22 cellular contexts compared by ENCODE assay signal in the genomic region with DNA sequence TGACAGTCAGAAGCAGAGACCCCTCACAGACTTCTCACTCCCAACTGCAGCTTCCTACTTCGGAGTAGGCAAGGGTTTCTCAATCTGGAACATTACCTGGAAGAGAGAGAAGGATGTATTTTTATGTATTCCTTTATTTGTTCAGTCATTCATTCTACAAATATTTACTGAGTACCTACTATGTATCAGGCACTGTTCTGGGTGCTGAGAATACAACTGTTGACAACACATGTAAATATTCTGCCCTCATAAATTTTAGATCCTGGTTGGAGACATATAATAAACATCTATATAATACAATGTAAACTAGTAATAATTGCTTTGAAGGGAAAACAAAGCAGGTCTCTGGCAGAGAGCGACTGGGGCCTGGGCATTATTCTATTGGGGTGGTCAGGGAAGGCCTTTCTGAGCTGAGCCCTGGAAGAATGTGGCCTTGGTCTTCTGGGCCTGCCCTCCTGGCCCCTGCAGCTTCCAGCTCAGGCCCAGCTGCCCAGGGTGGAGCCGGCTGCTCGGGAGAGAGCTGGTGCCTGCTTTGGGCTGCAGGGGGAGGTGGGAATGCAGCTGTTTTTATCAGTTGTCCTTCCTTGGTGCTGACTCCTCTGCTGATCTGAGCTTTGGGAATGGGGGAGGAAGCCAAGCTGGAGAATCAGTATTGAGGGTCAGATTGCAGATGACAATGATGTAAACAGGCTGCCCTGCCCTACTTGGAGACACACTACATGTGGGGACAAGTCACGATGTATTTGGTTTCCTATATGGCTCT. TPM values are rescaled to one million over a fixed set of nuclear protein-coding genes. Genes with fewer than 3 reads are reported as not detected.
DNase-seq lines count a peak whose midpoint lies in the region; FAIRE-seq and TF ChIP-seq lines count a peak whose summit lies in the region.
"Had no signal": no experiment of that assay in that cellular context is flagged by ENCODE, and none has a peak within 500 bp of the region (broad histone marks: within the 10 kb centered on the region; RNA-seq: fewer than 3 reads in every experiment).

No MANE protein-coding gene starts in this region.

- no peak for TF ChIP-seq POLR2A in ovary (IDR thresholded peaks at IDR 0.05)

- H3K4me1 ChIP-seq in H9 (ENCODE audit: insufficient read depth, low read length) (peaks cover 15% of the 10 kb centered on the region; the same call in 1 of the 2 replicates), astrocyte (ENCODE audit: insufficient read depth, low read length) (no peaks in the 10 kb centered on the region), hepatocyte (ENCODE audit: insufficient read depth) (peaks cover 27% of the 10 kb centered on the region), ovary (ENCODE audit: insufficient read depth) (peaks cover 16% of the 10 kb centered on the region), colonic mucosa (no peaks in the 10 kb centered on the region)
- H3K4me1 ChIP-seq: SJSA1 had no signal

- DNase-seq in H9 (no peak), astrocyte (ENCODE audit: low read depth) (no peak), hepatocyte (ENCODE audit: low spot score) (no peak), ovary (peak in 3 of 5 donors; percentile 30 to 61 (median 46)), NOMO-1 treated with DMSO at 0.1 percent for 48 hours (lab: John Stamatoyannopoulos, UW; ENCODE audit: unreplicated experiment) (no peak), ecto neural progenitor cell (ENCODE audit: low spot score) (no peak), colonic mucosa (no peak)
- no peak for DNase-seq in activated naive CD4-positive, alpha-beta T cell treated with Interleukin-2 at 50 U/mL for 16 hours
- DNase-seq: activated naive CD8-positive, alpha-beta T cell treated with anti-CD3 and anti-CD28 coated beads, Interleukin-2, amount 10 ng/mL, durations not matched to agents 7 days and 5 days; esophagus squamous epithelium; kidney; midbrain; MV-4-11; NCI-H1930; NCI-H524; occipital lobe had no signal

- H3K36me3 Mint-ChIP-seq in H9 (ENCODE audit: insufficient read depth in 1 of 3, low read depth in 3 of 3): no peaks in the 10 kb centered on the region
- H3K36me3 Mint-ChIP-seq in astrocyte (ENCODE audit: low read depth, unreplicated experiment): peaks cover 8% of the 10 kb centered on the region
- H3K36me3 Mint-ChIP-seq: activated naive CD8-positive, alpha-beta T cell treated with anti-CD3 and anti-CD28 coated beads, Interleukin-2, amount 10 ng/mL, durations not matched to agents 7 days and 5 days had no signal

- no peak overlapping the region for H2BK15ac ChIP-seq in H9 (ENCODE audit: low read depth, low read length)

- H3K79me1 ChIP-seq in H9 (ENCODE audit: insufficient read depth, low read depth, low read length, poor library complexity, severe bottlenecking): no peaks in the 10 kb centered on the region

- no peaks in the 10 kb centered on the region for H3K9me2 ChIP-seq in hepatocyte (replicated peaks; ENCODE audit: insufficient read depth)

- H4K91ac ChIP-seq in H9 (ENCODE audit: insufficient read length, low read depth, low read length): no peak overlapping the region

- H2BK20ac ChIP-seq in H9 (ENCODE audit: low read depth, low read length, poor library complexity, severe bottlenecking): no peak overlapping the region

- H2BK12ac ChIP-seq in H9 (ENCODE audit: insufficient read length, low read depth, low read length): no peak overlapping the region

- WGBS in H9 (ENCODE audit: extremely low coverage, insufficient read length, low lambda C conversion rate): no CpG with 5 or more reads among the region's 5 CpGs
- WGBS in hepatocyte (ENCODE audit: low lambda C conversion rate, missing lambda C conversion rate): 40% methylated on average over 5 of the region's 5 CpGs
- WGBS in ovary, 3 donors: 27 to 43% (median 29%) methylated on average over 5 of the region's 5 CpGs

- no peak overlapping the region for H4K8ac ChIP-seq in H9 (replicated peaks; ENCODE audit: insufficient read length, low read depth, low read length)

- H4K20me1 ChIP-seq in H9 (ENCODE audit: control insufficient read depth, insufficient read depth, insufficient read length) (no peaks in the 10 kb centered on the region), astrocyte (ENCODE audit: insufficient read depth, low read length) (peaks cover 65% of the 10 kb centered on the region), hepatocyte (ENCODE audit: insufficient read depth, poor library complexity, severe bottlenecking) (no peaks in the 10 kb centered on the region)

- no peak overlapping the region for H2AK5ac ChIP-seq in H9 (ENCODE audit: insufficient read length, low read length)

- no peak overlapping the region for H3K4ac ChIP-seq in H9 (ENCODE audit: low read depth, low read length)

- H3K56ac ChIP-seq in H9 (ENCODE audit: insufficient read length, low read depth, low read length): no peak overlapping the region

- no peak overlapping the region for H3K4me3 ChIP-seq in astrocyte (ENCODE audit: insufficient read depth, low read depth, low read length)
- no peak overlapping the region for H3K4me3 ChIP-seq in hepatocyte
- no peak overlapping the region for H3K4me3 ChIP-seq in ovary
- H3K4me3 ChIP-seq in colonic mucosa: no peak overlapping the region
- H3K4me3 ChIP-seq: esophagus squamous epithelium, heart left ventricle, K562, SJSA1, suprapubic skin had no signal

- no peak overlapping the region for H4K5ac ChIP-seq in H9 (ENCODE audit: insufficient read length, low read depth, low read length)

- H3K79me2 ChIP-seq in H9 (ENCODE audit: insufficient read depth, low read length): no peaks in the 10 kb centered on the region
- H3K79me2 ChIP-seq in astrocyte (ENCODE audit: insufficient read depth, low read length): peaks cover 3% of the 10 kb centered on the region
- H3K79me2 ChIP-seq in hepatocyte: no peaks in the 10 kb centered on the region

- H3K4me1 Mint-ChIP-seq in H9 (peaks cover 35 to 57% of the 10 kb centered on the region in 2 experiments), astrocyte (ENCODE audit: low read depth, unreplicated experiment) (peaks cover 55% of the 10 kb centered on the region)
- H3K4me1 Mint-ChIP-seq: activated naive CD8-positive, alpha-beta T cell treated with anti-CD3 and anti-CD28 coated beads, Interleukin-2, amount 10 ng/mL, durations not matched to agents 7 days and 5 days had no signal

- H3K36me3 ChIP-seq in astrocyte (ENCODE audit: insufficient read depth, low read length) (no peaks in the 10 kb centered on the region), hepatocyte (replicated peaks; ENCODE audit: insufficient read depth, low read depth) (no peaks in the 10 kb centered on the region), ovary (no peaks in the 10 kb centered on the region), colonic mucosa (no peaks in the 10 kb centered on the region)
- H3K36me3 ChIP-seq: esophagus squamous epithelium, heart left ventricle, SJSA1, suprapubic skin had no signal

- H3K27ac ChIP-seq in H9 (ENCODE audit: insufficient read length, low read depth, low read length): no peak overlapping the region
- H3K27ac ChIP-seq in astrocyte (ENCODE audit: low read depth, low read length): no peak overlapping the region
- peak overlapping the region; percentile 19 for H3K27ac ChIP-seq in hepatocyte
- H3K27ac ChIP-seq in ovary: peak overlapping the region in 1 of 2 donors; percentile 12
- H3K27ac ChIP-seq in colonic mucosa: no peak overlapping the region
- H3K27ac ChIP-seq: esophagus squamous epithelium, heart left ventricle, SJSA1, suprapubic skin had no signal

- no peak overlapping the region for H3T11ph ChIP-seq in H9 (ENCODE audit: low read length)

- no peak overlapping the region for H3K23ac ChIP-seq in H9 (ENCODE audit: insufficient read length, low read depth, low read length)

- H3K9ac ChIP-seq in H9 (ENCODE audit: extremely low read depth, insufficient read length, low read length) (no peak overlapping the region), astrocyte (ENCODE audit: low read length) (no peak overlapping the region), colonic mucosa (ENCODE audit: low read depth in 2 of 2, low read length in 2 of 2) (no peak overlapping the region)

- H3K14ac ChIP-seq in H9 (ENCODE audit: insufficient read depth, low read length): no peak overlapping the region; the same call in 1 of the 2 replicates

- no peaks in the 10 kb centered on the region for H3K23me2 ChIP-seq in H9 (ENCODE audit: insufficient read length, low read depth, low read length, poor library complexity, severe bottlenecking)

- intact Hi-C loops in ovary (cut with DNase I) (loop anchor here in 1 of 4 donors (5.0 kb wide), 1 partner anchor 49 kb away; the partner anchor contains the start of gene PKNOX2), colonic mucosa (cut with DNase I) (no loop called here)

- H3K27me3 ChIP-seq in H9 (ENCODE audit: insufficient read depth, low read length): no peaks in the 10 kb centered on the region
- H3K27me3 ChIP-seq in astrocyte (ENCODE audit: insufficient read depth, low read length): no peaks in the 10 kb centered on the region
- no peaks in the 10 kb centered on the region for H3K27me3 ChIP-seq in hepatocyte
- H3K27me3 ChIP-seq in ovary: no peaks in the 10 kb centered on the region
- no peaks in the 10 kb centered on the region for H3K27me3 ChIP-seq in colonic mucosa
- H3K27me3 ChIP-seq: esophagus squamous epithelium, heart left ventricle, SJSA1, suprapubic skin had no signal

- H3K9me3 ChIP-seq in H9 (ENCODE audit: control insufficient read depth, low read depth, low read length) (no peaks in the 10 kb centered on the region), astrocyte (ENCODE audit: insufficient read depth, low read depth, low read length) (no peaks in the 10 kb centered on the region), hepatocyte (ENCODE audit: low read depth) (no peaks in the 10 kb centered on the region), ovary (no peaks in the 10 kb centered on the region), colonic mucosa (no peaks in the 10 kb centered on the region)
- H3K9me3 ChIP-seq: esophagus squamous epithelium, heart left ventricle, SJSA1, suprapubic skin had no signal

- H3K9me3 Mint-ChIP-seq in H9: no peaks in the 10 kb centered on the region
- no peaks in the 10 kb centered on the region for H3K9me3 Mint-ChIP-seq in astrocyte (ENCODE audit: unreplicated experiment)
- H3K9me3 Mint-ChIP-seq: activated naive CD8-positive, alpha-beta T cell treated with anti-CD3 and anti-CD28 coated beads, Interleukin-2, amount 10 ng/mL, durations not matched to agents 7 days and 5 days; activated T-helper 1 cell treated with anti-CD3 and anti-CD28 coated beads, Interleukin-12 subunit alpha, Interleukin-12 subunit beta, Interleukin-2, Interleukin-4 antibody, amounts not matched to agents 30 ng/mL and 10 ng/mL and 1 ng/mL, durations not matched to agents 14 hours and 24 hours and 36 hours had no signal

- no peak overlapping the region for H2BK5ac ChIP-seq in H9 (ENCODE audit: insufficient read length, low read length)

- TF ChIP-seq EP300 in ovary (IDR thresholded peaks at IDR 0.05): no peak

- H3K4me2 ChIP-seq in H9 (ENCODE audit: insufficient read depth, insufficient read length, low read length) (no peak overlapping the region), astrocyte (ENCODE audit: low read length) (no peak overlapping the region), hepatocyte (no peak overlapping the region)

- 0 out of 3 replicates have a peak, but pooled peaks have one; percentile 14 for TF ChIP-seq CTCF in H9 (conservative IDR thresholded peaks at IDR 0.05)
- TF ChIP-seq CTCF in astrocyte (IDR thresholded peaks at IDR 0.05; ENCODE audit: insufficient read depth, low read depth, low read length): no peak
- TF ChIP-seq CTCF in hepatocyte (IDR thresholded peaks at IDR 0.05; ENCODE audit: poor library complexity): no peak
- no peak for TF ChIP-seq CTCF in ovary (IDR thresholded peaks at IDR 0.05)
- no peak for TF ChIP-seq CTCF in colonic mucosa (IDR thresholded peaks at IDR 0.05)

- H3K18ac ChIP-seq in H9 (ENCODE audit: insufficient read length, low read depth, low read length): no peak overlapping the region

- no peak for FAIRE-seq in astrocyte (lab: Jason Lieb, UNC)
- FAIRE-seq: K562, kidney had no signal

- no peak overlapping the region for H2BK120ac ChIP-seq in H9 (ENCODE audit: low read depth, low read length, poor library complexity, severe bottlenecking)

- peaks cover 6% of the 10 kb centered on the region; the same call in 1 of the 2 replicates for H3K27me3 Mint-ChIP-seq in H9 (ENCODE audit: low read depth)
- H3K27me3 Mint-ChIP-seq in astrocyte (ENCODE audit: low read depth, unreplicated experiment): no peaks in the 10 kb centered on the region

- H2AFZ ChIP-seq in H9 (ENCODE audit: low read length) (no peak overlapping the region), astrocyte (ENCODE audit: low read depth, low read length) (no peak overlapping the region), hepatocyte (no peak overlapping the region)

- H3K27ac Mint-ChIP-seq in H9 (no peak overlapping the region), astrocyte (ENCODE audit: unreplicated experiment) (peak overlapping the region; percentile 78)
- H3K27ac Mint-ChIP-seq: activated naive CD8-positive, alpha-beta T cell treated with anti-CD3 and anti-CD28 coated beads, Interleukin-2, amount 10 ng/mL, durations not matched to agents 7 days and 5 days; activated T-helper 1 cell treated with anti-CD3 and anti-CD28 coated beads, Interleukin-12 subunit alpha, Interleukin-12 subunit beta, Interleukin-2, Interleukin-4 antibody, amounts not matched to agents 30 ng/mL and 10 ng/mL and 1 ng/mL, durations not matched to agents 14 hours and 24 hours and 36 hours had no signal

- H3K4me3 Mint-ChIP-seq in H9: no peak overlapping the region
- no peak overlapping the region for H3K4me3 Mint-ChIP-seq in astrocyte (ENCODE audit: unreplicated experiment)
- H3K4me3 Mint-ChIP-seq: activated naive CD8-positive, alpha-beta T cell treated with anti-CD3 and anti-CD28 coated beads, Interleukin-2, amount 10 ng/mL, durations not matched to agents 7 days and 5 days; activated T-helper 1 cell treated with anti-CD3 and anti-CD28 coated beads, Interleukin-12 subunit alpha, Interleukin-12 subunit beta, Interleukin-2, Interleukin-4 antibody, amounts not matched to agents 30 ng/mL and 10 ng/mL and 1 ng/mL, durations not matched to agents 14 hours and 24 hours and 36 hours had no signal

RNA-seq across cellular contexts. Expression of gene PKNOX2, which starts 46.8 kb away (rescaled TPM):
- total RNA-seq in H9 (2021): 1.3 and 1.4 TPM in 2 replicates
- 53.4 and 69.9 TPM in 2 replicates for total RNA-seq in astrocyte
- total RNA-seq in hepatocyte: 3.1 and 4.3 TPM in 2 replicates
- polyA plus RNA-seq in hepatocyte: 2.1 and 3.0 TPM in 2 replicates
- 10 to 100 TPM; 11.8 to 42.3 (median 30.2) TPM for total RNA-seq in ovary
- polyA plus RNA-seq in ovary: 10 to 100 TPM; 10.6 to 13.0 TPM
- total RNA-seq in colonic mucosa: 1 to 10 TPM in 1 of 2 donors, under 1 TPM in 1; 0.52 to 1.3 TPM
- total RNA-seq: activated naive CD8-positive, alpha-beta T cell treated with anti-CD3 and anti-CD28 coated beads, Interleukin-2, amount 10 ng/mL, durations not matched to agents 7 days and 5 days; activated T-helper 1 cell treated with anti-CD3 and anti-CD28 coated beads, Interleukin-12 subunit alpha, Interleukin-12 subunit beta, Interleukin-2, Interleukin-4 antibody, amounts not matched to agents 30 ng/mL and 10 ng/mL and 1 ng/mL, durations not matched to agents 14 hours and 24 hours and 36 hours; K562; SJSA1; T-helper 2 cell treated with Interferon-gamma antibody and Interleukin-4, amounts not matched to agents 100 ng/mL and 5 ng/mL, for 36 hours had no signal
- polyA plus RNA-seq: K562 had no signal

Comparison
In these comparisons a context has a peak if more than half of its experiments do, and no peak if none do; other contexts are left out.
1. DNase-seq: peak in ovary (3 of 5); none in H9 (single experiment), astrocyte (single experiment), hepatocyte (single experiment), NOMO-1 treated with DMSO at 0.1 percent for 48 hours (single experiment), ecto neural progenitor cell (single experiment), colonic mucosa (single experiment) and activated naive CD4-positive, alpha-beta T cell treated with Interleukin-2 at 50 U/mL for 16 hours (single experiment).